In genomic region chr2:6577960-6578359, GRCh38 we compare ENCODE assay signal across 27 cellular contexts.
"Had no signal": no experiment of that assay in that cellular context is flagged by ENCODE, and none has a peak within 500 bp of the region (broad histone marks: within the 10 kb centered on the region; RNA-seq: fewer than 3 reads in every experiment).

No MANE protein-coding gene starts in this region.

- H3K4me1 Mint-ChIP-seq: mesothelial cell of epicardium; naive B cell; natural killer cell; nephron progenitor cell; stimulated activated naive B cell treated with anti-CD40 and anti-IgM and Interleukin-4, amounts not matched to agents 10 μg/mL and 1 μg/mL and 100 μg/mL, for 72 hours had no signal

- H3K9me3 Mint-ChIP-seq: mesothelial cell of epicardium, nephron progenitor cell had no signal

- H3K27ac Mint-ChIP-seq: mesothelial cell of epicardium; naive B cell; natural killer cell; nephron progenitor cell; progenitor cell of endocrine pancreas; stimulated activated naive B cell treated with anti-CD40 and anti-IgM and Interleukin-4, amounts not matched to agents 10 μg/mL and 1 μg/mL and 100 μg/mL, for 72 hours had no signal

- H3K27ac ChIP-seq: left lung, lower lobe of right lung, ovary, right atrium auricular region, skin epidermis, stomach, testis, thyroid gland, transverse colon, upper lobe of left lung, vagina had no signal

- H3K4me3 ChIP-seq: left lung, lower lobe of right lung, ovary, right atrium auricular region, skin epidermis, stomach, testis, thyroid gland, transverse colon, upper lobe of left lung, vagina had no signal

- H3K4me3 Mint-ChIP-seq: mesothelial cell of epicardium; naive B cell; natural killer cell; nephron progenitor cell; stimulated activated naive B cell treated with anti-CD40 and anti-IgM and Interleukin-4, amounts not matched to agents 10 μg/mL and 1 μg/mL and 100 μg/mL, for 72 hours had no signal

- DNase-seq: hippocampal formation; kidney; left colon; left lung; lower lobe of right lung; mesendoderm; naive B cell; natural killer cell; nephron progenitor cell; ovary; stimulated activated CD4-positive, alpha-beta T cell treated with anti-CD3 and anti-CD28 coated beads, Interleukin-12 subunit alpha, Interleukin-12 subunit beta, amount 100 ng/mL, for 4 hours; stimulated activated CD4-positive, alpha-beta T cell treated with anti-CD3 and anti-CD28 coated beads, Interleukin-15, amount 100 ng/mL, for 24 hours; stimulated activated CD4-positive, alpha-beta T cell treated with anti-CD3 and anti-CD28 coated beads, Interleukin-2, amount 100 ng/mL, for 24 hours; stimulated activated CD4-positive, alpha-beta T cell treated with anti-CD3 and anti-CD28 coated beads, Interleukin-4, amount 100 ng/mL, for 1 hour; stimulated activated naive B cell treated with anti-CD40 and anti-IgM and Interleukin-4, amounts not matched to agents 10 μg/mL and 1 μg/mL and 100 μg/mL, for 72 hours; stimulated activated naive CD8-positive, alpha-beta T cell treated with anti-CD3 and anti-CD28 coated beads, Interleukin-15, Interleukin-2, amounts not matched to agents 100 U/mL and 50 U/mL, for 24 hours; stomach; testis; thyroid gland; transverse colon; upper lobe of left lung had no signal

- H3K27me3 ChIP-seq: left lung, ovary, right atrium auricular region, stomach, testis, thyroid gland, transverse colon, upper lobe of left lung, vagina had no signal

- H3K36me3 ChIP-seq: left lung, lower lobe of right lung, ovary, right atrium auricular region, stomach, thyroid gland, transverse colon, upper lobe of left lung, vagina had no signal

- H3K4me1 ChIP-seq: left lung, lower lobe of right lung, right atrium auricular region, stomach, testis, thyroid gland, transverse colon, upper lobe of left lung, vagina had no signal

- H3K27me3 Mint-ChIP-seq: progenitor cell of endocrine pancreas had no signal

- H3K9me3 ChIP-seq: left lung, lower lobe of right lung, ovary, right atrium auricular region, stomach, testis, thyroid gland, transverse colon, upper lobe of left lung, vagina had no signal

- H3K36me3 Mint-ChIP-seq: mesothelial cell of epicardium; naive B cell; natural killer cell; stimulated activated naive B cell treated with anti-CD40 and anti-IgM and Interleukin-4, amounts not matched to agents 10 μg/mL and 1 μg/mL and 100 μg/mL, for 72 hours had no signal

- ATAC-seq: left colon; left lung; lower lobe of right lung; natural killer cell; sciatic nerve; stimulated activated naive B cell treated with anti-CD40 and anti-IgM and Interleukin-4, amounts not matched to agents 10 μg/mL and 1 μg/mL and 100 μg/mL, for 72 hours; stimulated activated naive CD8-positive, alpha-beta T cell treated with anti-CD3 and anti-CD28 coated beads, Interleukin-15, Interleukin-2, amounts not matched to agents 100 U/mL and 50 U/mL, for 24 hours had no signal
